8 cellular contexts compared by ENCODE assay signal in genomic region chr4:182916483-182917181, GRCh38. TPM values are rescaled to one million over a fixed set of nuclear protein-coding genes. Genes with fewer than 3 reads are reported as not detected.
DNase-seq lines count a peak whose midpoint lies in the region; ATAC-seq, FAIRE-seq and TF ChIP-seq lines count a peak whose summit lies in the region.

No MANE protein-coding gene starts in this region.

- H3K27ac ChIP-seq in neutrophil: no peak overlapping the region

- peak; percentile 29 for ATAC-seq in HG02885 (IDR thresholded peaks at IDR 0.05; ENCODE audit: poor library complexity, unreplicated experiment)
- ATAC-seq in activated T-cell treated with anti-CD3 and anti-CD28 coated beads, Interleukin-2, amount 50 U/mL, for 4 hours: peak; percentile 15 to 26

- H3K9me3 Mint-ChIP-seq in activated T-cell treated with anti-CD3 and anti-CD28 coated beads, Interleukin-2, amount 50 U/mL, for 4 hours: no peaks in the 10 kb centered on the region

- H3K36me3 ChIP-seq in neutrophil: no peaks in the 10 kb centered on the region

- peak overlapping the region; percentile 86 for H3K4me3 Mint-ChIP-seq in activated T-cell treated with anti-CD3 and anti-CD28 coated beads, Interleukin-2, amount 50 U/mL, for 4 hours

- H3K27me3 ChIP-seq in neutrophil: peaks cover 48% of the 10 kb centered on the region

- FAIRE-seq in urothelium cell line (lab: Jason Lieb, UNC): no peak

- H3K4me3 ChIP-seq in fibroblast of villous mesenchyme (ENCODE audit: low read depth, low read length) (peak overlapping the region; percentile 71), neutrophil (ENCODE audit: low read depth in 1 of 2, low read length in 1 of 2) (peak overlapping the region; percentile 51 to 67)

- peaks cover 18% of the 10 kb centered on the region in 2 experiments for H3K4me1 ChIP-seq in neutrophil (ENCODE audit: control insufficient read depth in 1 of 2, insufficient read depth in 1 of 2, low read depth in 1 of 2, low read length in 1 of 2)

- DNase-seq in activated gamma-delta T cell treated with Interleukin-2 at 50 U/mL for 16 hours: peak; percentile 26
- no peak for DNase-seq in activated gamma-delta T cell (lab: John Stamatoyannopoulos, UW)
- DNase-seq in NCI-H226: peak; percentile 44
- DNase-seq in activated T-cell treated with anti-CD3 and anti-CD28 coated beads, Interleukin-2, amount 50 U/mL, for 4 hours: peak; percentile 26
- peak; percentile 75 for DNase-seq in fibroblast of villous mesenchyme (ENCODE audit: low read depth)
- DNase-seq in urothelium cell line (ENCODE audit: low spot score): peak; percentile 62

- peaks cover 52% of the 10 kb centered on the region for H3K4me1 Mint-ChIP-seq in activated T-cell treated with anti-CD3 and anti-CD28 coated beads, Interleukin-2, amount 50 U/mL, for 4 hours (ENCODE audit: low read depth)

- no peak for TF ChIP-seq CTCF in fibroblast of villous mesenchyme (IDR thresholded peaks at IDR 0.05; ENCODE audit: insufficient read depth, low read depth, low read length)
- TF ChIP-seq CTCF in neutrophil (IDR thresholded peaks at IDR 0.05): no peak

- no peaks in the 10 kb centered on the region for H3K27me3 Mint-ChIP-seq in activated T-cell treated with anti-CD3 and anti-CD28 coated beads, Interleukin-2, amount 50 U/mL, for 4 hours (ENCODE audit: low read depth)

- H3K36me3 Mint-ChIP-seq in activated T-cell treated with anti-CD3 and anti-CD28 coated beads, Interleukin-2, amount 50 U/mL, for 4 hours (ENCODE audit: insufficient read depth): peaks cover 25% of the 10 kb centered on the region

- no peaks in the 10 kb centered on the region for H3K9me3 ChIP-seq in neutrophil

RNA-seq across cellular contexts. Expression of gene DCTD, which starts 0.6 kb away (rescaled TPM):
- total RNA-seq in activated T-cell treated with anti-CD3 and anti-CD28 coated beads, Interleukin-2, amount 50 U/mL, for 4 hours: 100 to 1,000 TPM; 138 to 147 (median 145) TPM
- 80.9 and 116 TPM in 2 replicates for total RNA-seq in fibroblast of villous mesenchyme
